10 cellular contexts compared by ENCODE assay signal in the genomic region with DNA sequence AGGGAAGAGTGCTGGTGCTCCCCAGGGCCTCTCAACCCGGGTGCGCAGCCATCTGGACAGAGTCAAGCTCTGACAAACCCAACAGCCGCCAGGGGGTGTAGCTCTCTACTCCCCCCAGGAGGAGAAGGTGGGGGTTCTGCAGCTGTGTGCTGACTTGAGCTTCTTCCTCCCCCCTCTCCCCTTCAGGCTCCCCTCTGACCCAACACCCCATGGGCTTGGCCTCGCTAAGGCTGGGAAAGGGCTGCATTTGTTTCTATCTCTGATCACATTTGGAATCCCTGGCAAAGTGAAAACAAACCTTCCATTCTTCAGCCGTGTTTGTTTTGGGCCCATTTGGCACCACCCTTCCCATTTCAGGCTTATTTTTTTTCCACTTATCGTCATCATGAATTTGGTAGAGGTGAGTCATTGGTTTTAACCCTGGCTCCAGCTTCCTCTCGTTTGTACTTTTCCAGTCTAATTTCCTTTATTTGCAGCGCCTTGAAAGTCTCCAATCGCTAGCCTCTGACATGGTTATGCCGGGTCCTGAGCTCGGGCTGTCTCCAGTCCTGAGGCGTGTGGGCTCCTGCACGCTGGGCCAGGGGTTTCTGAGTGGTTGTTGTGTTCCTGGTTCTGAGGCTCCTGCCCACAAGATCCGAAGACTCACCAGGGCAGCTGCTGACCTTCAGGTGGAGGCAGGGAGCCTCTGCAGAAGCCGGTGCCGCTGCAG. TPM values are rescaled to one million over a fixed set of nuclear protein-coding genes. Genes with fewer than 3 reads are reported as not detected.
DNase-seq lines count a peak whose midpoint lies in the region; ATAC-seq and TF ChIP-seq lines count a peak whose summit lies in the region.
"Had no signal": no experiment of that assay in that cellular context is flagged by ENCODE, and none has a peak within 500 bp of the region (broad histone marks: within the 10 kb centered on the region; RNA-seq: fewer than 3 reads in every experiment).

No MANE protein-coding gene starts in this region.

- H3K27me3 ChIP-seq in heart right ventricle, result no peaks in the 10 kb centered on the region
- H3K27me3 ChIP-seq in stomach, result no peaks in the 10 kb centered on the region
- H3K27me3 ChIP-seq in effector memory CD4-positive, alpha-beta T cell (replicated peaks; ENCODE audit: control insufficient read depth, insufficient read depth, low read length, poor library complexity, severe bottlenecking), result no peaks in the 10 kb centered on the region
- H3K27me3 ChIP-seq: ovary had no signal

- 62 to 70% methylated on average over 16 of the region's 16 CpGs for WGBS in heart right ventricle, 2 donors
- WGBS in stomach, 5 donors, result 24 to 48% (median 36%) methylated on average over 15 to 16 of the region's 16 CpGs

- TF ChIP-seq CTCF in HFF-Myc (IDR thresholded peaks at IDR 0.05; ENCODE audit: low read depth, low read length, missing control alignments) (peak; percentile 21), WI38 (IDR thresholded peaks at IDR 0.05; ENCODE audit: low read depth, low read length) (peak; percentile 63), heart right ventricle (IDR thresholded peaks at IDR 0.05) (peak in 7 of 9 donors; percentile 35 to 64 (median 37)), stomach (IDR thresholded peaks at IDR 0.05) (peak in 5 of 7 experiments; percentile 14 to 68 (median 36))

- DNase-seq in HFF-Myc (ENCODE audit: extremely low read depth, low read depth) (peak; percentile 53), heart right ventricle (peak; percentile 73 to 74), stomach (peak; percentile 63), RPMI8226 (no peak), Ammon's horn (ENCODE audit: low spot score) (no peak), G401 (ENCODE audit: low spot score) (no peak)
- DNase-seq in effector memory CD4-positive, alpha-beta T cell, result no peak
- DNase-seq: activated CD4-positive, alpha-beta T cell treated with anti-CD3 and anti-CD28 coated beads for 36 hours had no signal

- H3K4me3 ChIP-seq in HFF-Myc (replicated peaks; ENCODE audit: low read depth, low read length) (no peak overlapping the region), WI38 (ENCODE audit: low read depth, low read length) (peak overlapping the region; percentile 39), heart right ventricle (peak overlapping the region in 6 of 10 donors; percentile 2 to 27 (median 11)), stomach (peak overlapping the region in 1 of 4 donors; percentile 1)
- no peak overlapping the region for H3K4me3 ChIP-seq in effector memory CD4-positive, alpha-beta T cell (ENCODE audit: insufficient read depth, low read depth, low read length, poor library complexity, severe bottlenecking)
- H3K4me3 ChIP-seq: ovary had no signal

- intact Hi-C loops in heart right ventricle (cut with DNase I) (loop anchor here in 2 of 10 donors (2.0 to 5.0 kb wide), 2 partner anchors 36 to 37 kb away; a partner anchor contains a TSS), stomach (cut with DNase I; ENCODE audit: low total_unique reads) (no loop called here)

- H3K36me3 ChIP-seq in heart right ventricle (peaks cover 0 to 15% (median 0%) of the 10 kb centered on the region in 9 donors), stomach (peaks cover 0 to 13% (median 2%) of the 10 kb centered on the region in 4 donors)
- peaks cover 4% of the 10 kb centered on the region for H3K36me3 ChIP-seq in effector memory CD4-positive, alpha-beta T cell (ENCODE audit: control insufficient read depth, insufficient read depth, low read length)
- H3K36me3 ChIP-seq: ovary had no signal

- ATAC-seq in heart right ventricle, result peak; percentile 77 to 91 (median 88)
- ATAC-seq: activated CD4-positive, alpha-beta T cell treated with anti-CD3 and anti-CD28 coated beads for 36 hours had no signal

- no peak for TF ChIP-seq EP300 in stomach (IDR thresholded peaks at IDR 0.05)

- in situ Hi-C loops in G401 (cut with HindIII; ENCODE audit: low sequenced_read_pairs), result no loop called here

- H3K4me1 ChIP-seq in heart right ventricle, result peaks cover 0 to 53% (median 40%) of the 10 kb centered on the region in 9 donors
- H3K4me1 ChIP-seq in stomach, result peaks cover 16 to 85% (median 43%) of the 10 kb centered on the region in 4 donors
- H3K4me1 ChIP-seq in effector memory CD4-positive, alpha-beta T cell (ENCODE audit: control insufficient read depth, insufficient read depth, low read length, poor library complexity, severe bottlenecking), result no peaks in the 10 kb centered on the region

- H3K9me3 ChIP-seq in heart right ventricle, result no peaks in the 10 kb centered on the region
- H3K9me3 ChIP-seq in stomach, result no peaks in the 10 kb centered on the region
- no peaks in the 10 kb centered on the region for H3K9me3 ChIP-seq in effector memory CD4-positive, alpha-beta T cell (ENCODE audit: control insufficient read depth, low read length)
- H3K9me3 ChIP-seq: ovary had no signal

- TF ChIP-seq POLR2A in stomach (IDR thresholded peaks at IDR 0.05), result no peak

- peak overlapping the region; percentile 8 to 86 (median 80) for H3K27ac ChIP-seq in heart right ventricle
- H3K27ac ChIP-seq in stomach, result peak overlapping the region; percentile 84 to 98 (median 92)
- H3K27ac ChIP-seq in effector memory CD4-positive, alpha-beta T cell (ENCODE audit: insufficient read depth, low read length, poor library complexity, severe bottlenecking), result no peak overlapping the region
- H3K27ac ChIP-seq: ovary had no signal

RNA-seq across cellular contexts. Expression of a gene that starts 36.1 kb away (rescaled TPM):
- total RNA-seq in heart right ventricle (10 to 100 TPM; 20.6 to 52.5 (median 28.0) TPM), stomach (100 to 1,000 TPM in 2 of 5 donors, 10 to 100 TPM in 2, 1 to 10 TPM in 1; 9.3 to 184 (median 66.9) TPM)
- polyA plus RNA-seq in heart right ventricle (10 to 100 TPM; 14.2 to 47.8 TPM), stomach (100 to 1,000 TPM in 2 of 3 donors, 10 to 100 TPM in 1; 52.6 to 161 (median 150) TPM)
- 10.4 and 14.7 TPM in 2 replicates for total RNA-seq in G401 (2014; rRNA removed; shearing (Covaris generic))

Comparison
In these comparisons a context has a peak if more than half of its experiments do, and no peak if none do; other contexts are left out.
1. DNase-seq: peak in HFF-Myc (single experiment), heart right ventricle (2 of 2) and stomach (single experiment); none in effector memory CD4-positive, alpha-beta T cell (0 of 3), RPMI8226 (single experiment), Ammon's horn (single experiment) and G401 (single experiment).
2. H3K4me3 ChIP-seq: peak in WI38 (single experiment) and heart right ventricle (6 of 10); none in HFF-Myc (single experiment) and effector memory CD4-positive, alpha-beta T cell (single experiment).
3. Peak in every context shown above with its lines, with median percentiles within 50 percentile points of each other: CTCF ChIP-seq.